2 cellular contexts compared by ENCODE assay signal in genomic region chr10:60521974-60522405, GRCh38.
TF ChIP-seq lines count a peak whose summit lies in the region.

No MANE protein-coding gene starts in this region.

TF ChIP-seq in HEK293, 187 proteins besides CTCF, POLR2A, EP300 and RAD21 (continued from another document and continues in another):
- TF ChIP-seq PRDM10 (tag by site-specific recombination; IDR thresholded peaks at IDR 0.05): peak; percentile 36; the same call in 1 of the 2 replicates
- TF ChIP-seq TSHZ1 (tag by site-specific recombination; IDR thresholded peaks at IDR 0.05; ENCODE audit: borderline replicate concordance): peak; percentile 73; the same call in 1 of the 2 replicates
- TF ChIP-seq ZNF2 (tag by site-specific recombination; IDR thresholded peaks at IDR 0.05): peak; percentile 36; the same call in 1 of the 2 replicates
- TF ChIP-seq ZNF518A (tag by site-specific recombination; conservative IDR thresholded peaks at IDR 0.05; ENCODE audit: low read depth): no peak
- TF ChIP-seq ZBTB17 (tag by site-specific recombination; IDR thresholded peaks at IDR 0.05): peak; percentile 18; the same call in 1 of the 2 replicates
- 0 out of 2 replicates have a peak, but pooled peaks have one; percentile 17 for TF ChIP-seq PRDM1 (tag by site-specific recombination; IDR thresholded peaks at IDR 0.05)
- 0 out of 2 replicates have a peak, but pooled peaks have one; percentile 54 for TF ChIP-seq ZNF24 (tag by site-specific recombination; IDR thresholded peaks at IDR 0.05)
- no peak for TF ChIP-seq ZNF768 (tag by site-specific recombination; IDR thresholded peaks at IDR 0.05)

TF ChIP-seq in SK-N-SH, 30 proteins besides CTCF, POLR2A, EP300 and RAD21 (continued from another document):
- TF ChIP-seq RFX5 (IDR thresholded peaks at IDR 0.05; ENCODE audit: low read length) (no peak; the same call in 1 of the 2 replicates), IRF3 (IDR thresholded peaks at IDR 0.05; ENCODE audit: low read depth, low read length) (no peak), RCOR1 (IDR thresholded peaks at IDR 0.05; ENCODE audit: low read length) (peak; percentile 84), SMC3 (IDR thresholded peaks at IDR 0.05; ENCODE audit: low read depth, low read length) (no peak), MEF2A (IDR thresholded peaks at IDR 0.05; ENCODE audit: borderline replicate concordance, low read depth) (peak; percentile 61), MAX (IDR thresholded peaks at IDR 0.05; ENCODE audit: low read depth) (peak; percentile 79), FOXJ3 (CRISPR knock-in tag; IDR thresholded peaks at IDR 0.05) (no peak), FOXM1 (IDR thresholded peaks at IDR 0.05; ENCODE audit: low read depth) (peak; percentile 91), TCF12 (IDR thresholded peaks at IDR 0.05) (peak; percentile 100), FOSL2 (IDR thresholded peaks at IDR 0.05; ENCODE audit: borderline replicate concordance, low read depth) (peak; percentile 72), YY1 (IDR thresholded peaks at IDR 0.05; ENCODE audit: low read depth) (peak; percentile 63; the same call in 1 of the 2 replicates), MXI1 (IDR thresholded peaks at IDR 0.05; ENCODE audit: low read depth, low read length) (peak; percentile 65; the same call in 1 of the 2 replicates), REST (IDR thresholded peaks at IDR 0.05; ENCODE audit: low read depth, low read length) (no peak), ELF1 (IDR thresholded peaks at IDR 0.05) (no peak), POLR2AphosphoS5 (IDR thresholded peaks at IDR 0.05; ENCODE audit: low read depth, low read length) (peak; percentile 90), TEAD4 (IDR thresholded peaks at IDR 0.05; ENCODE audit: borderline replicate concordance, insufficient read depth) (peak; percentile 94), NRF1 (IDR thresholded peaks at IDR 0.05; ENCODE audit: low read depth, low read length) (no peak), NFIC (IDR thresholded peaks at IDR 0.05; ENCODE audit: borderline replicate concordance) (peak; percentile 85)
TF ChIP-seq in SK-N-SH: peak in this region for 19.
